In genomic region chr3:23728651-23729117, GRCh38 we compare ENCODE assay signal across 19 cellular contexts.
DNase-seq lines count a peak whose midpoint lies in the region; ATAC-seq and TF ChIP-seq lines count a peak whose summit lies in the region.
"Had no signal": no experiment of that assay in that cellular context is flagged by ENCODE, and none has a peak within 500 bp of the region (broad histone marks: within the 10 kb centered on the region; RNA-seq: fewer than 3 reads in every experiment).

No MANE protein-coding gene starts in this region.

- TF ChIP-seq CTCF in thyroid gland (IDR thresholded peaks at IDR 0.05) (no peak), heart right ventricle (IDR thresholded peaks at IDR 0.05) (no peak)

- 71 to 77% methylated on average over 4 of the region's 4 CpGs for WGBS in thyroid gland, 2 donors
- 88 to 93% methylated on average over 4 of the region's 4 CpGs for WGBS in heart right ventricle, 2 donors

- no peaks in the 10 kb centered on the region for H3K36me3 Mint-ChIP-seq in T-helper 17 cell (ENCODE audit: low read depth)
- H3K36me3 Mint-ChIP-seq: activated naive CD8-positive, alpha-beta T cell treated with anti-CD3 and anti-CD28 coated beads, Interleukin-2, amount 10 ng/mL, durations not matched to agents 7 days and 5 days; CD4-positive, alpha-beta memory T cell; naive thymus-derived CD8-positive, alpha-beta T cell had no signal

- DNase-seq in NCI-H82 (lab: John Stamatoyannopoulos, UW) (peak; percentile 41), NCI-H82 treated with DMSO at 0.1 percent for 48 hours (lab: John Stamatoyannopoulos, UW; ENCODE audit: unreplicated experiment) (no peak), amniotic epithelial cell (ENCODE audit: low read depth) (peak; percentile 67), iPS-NIHi7 (ENCODE audit: extremely low spot score) (peak; percentile 49), thyroid gland (peak; percentile 18 to 27), T-helper 17 cell (no peak), heart right ventricle (no peak), kidney glomerular epithelial cell (lab: John Stamatoyannopoulos, UW) (no peak)
- DNase-seq: activated CD4-positive, alpha-beta T cell treated with anti-CD3 and anti-CD28 coated beads for 1 hour; activated naive CD8-positive, alpha-beta T cell treated with anti-CD3 and anti-CD28 coated beads, Interleukin-2, amount 10 ng/mL, durations not matched to agents 7 days and 5 days; CD4-positive, alpha-beta memory T cell; GOT3; left ventricle myocardium inferior; naive thymus-derived CD8-positive, alpha-beta T cell; NCI-H187; NCI-H524 treated with DMSO at 0.1 percent for 48 hours; T-helper 2 cell; uterus had no signal

- H3K4me3 ChIP-seq in thyroid gland (replicated peaks in 1 of 3) (no peak overlapping the region), heart right ventricle (no peak overlapping the region)
- H3K4me3 ChIP-seq: left ventricle myocardium inferior, uterus had no signal

- H3K27ac ChIP-seq in thyroid gland (no peak overlapping the region), heart right ventricle (no peak overlapping the region)
- H3K27ac ChIP-seq: left ventricle myocardium inferior, uterus had no signal

- peaks cover 0 to 7% of the 10 kb centered on the region in 2 donors for H3K4me1 ChIP-seq in thyroid gland
- H3K4me1 ChIP-seq in heart right ventricle = peaks cover 0 to 11% (median 4%) of the 10 kb centered on the region in 9 donors
- H3K4me1 ChIP-seq: uterus had no signal

- H3K27ac Mint-ChIP-seq in T-helper 17 cell = no peak overlapping the region
- H3K27ac Mint-ChIP-seq: activated naive CD8-positive, alpha-beta T cell treated with anti-CD3 and anti-CD28 coated beads, Interleukin-2, amount 10 ng/mL, durations not matched to agents 7 days and 5 days; CD4-positive, alpha-beta memory T cell had no signal

- H3K4me3 Mint-ChIP-seq in T-helper 17 cell = no peak overlapping the region
- H3K4me3 Mint-ChIP-seq: activated naive CD8-positive, alpha-beta T cell treated with anti-CD3 and anti-CD28 coated beads, Interleukin-2, amount 10 ng/mL, durations not matched to agents 7 days and 5 days; CD4-positive, alpha-beta memory T cell; central memory CD8-positive, alpha-beta T cell; naive thymus-derived CD8-positive, alpha-beta T cell had no signal

- no peak for ATAC-seq in T-helper 17 cell
- ATAC-seq in heart right ventricle = no peak
- ATAC-seq: naive thymus-derived CD8-positive, alpha-beta T cell had no signal

- intact Hi-C loops in thyroid gland (cut with DNase I) (no loop called here), heart right ventricle (cut with DNase I) (no loop called here)

- H3K27me3 Mint-ChIP-seq in T-helper 17 cell = no peaks in the 10 kb centered on the region
- H3K27me3 Mint-ChIP-seq: activated naive CD8-positive, alpha-beta T cell treated with anti-CD3 and anti-CD28 coated beads, Interleukin-2, amount 10 ng/mL, durations not matched to agents 7 days and 5 days; central memory CD8-positive, alpha-beta T cell had no signal

- TF ChIP-seq POLR2A in thyroid gland (IDR thresholded peaks at IDR 0.05) = no peak

- H3K9me3 ChIP-seq in thyroid gland (no peaks in the 10 kb centered on the region), T-helper 17 cell (ENCODE audit: control insufficient read depth, low read length, poor library complexity, severe bottlenecking) (no peaks in the 10 kb centered on the region), heart right ventricle (peaks cover 0 to 4% (median 0%) of the 10 kb centered on the region in 11 donors)
- H3K9me3 ChIP-seq: left ventricle myocardium inferior, uterus had no signal

- H3K36me3 ChIP-seq in thyroid gland (no peaks in the 10 kb centered on the region), heart right ventricle (no peaks in the 10 kb centered on the region)
- H3K36me3 ChIP-seq: left ventricle myocardium inferior, uterus had no signal

- H3K27me3 ChIP-seq in thyroid gland (no peaks in the 10 kb centered on the region), heart right ventricle (no peaks in the 10 kb centered on the region)
- H3K27me3 ChIP-seq: uterus had no signal

- peaks cover 9% of the 10 kb centered on the region for H3K4me1 Mint-ChIP-seq in T-helper 17 cell

Comparison
In these comparisons a context has a peak if more than half of its experiments do, and no peak if none do; other contexts are left out.
1. DNase-seq: peak in NCI-H82 (single experiment), amniotic epithelial cell (single experiment), iPS-NIHi7 (single experiment) and thyroid gland (2 of 2); none in NCI-H82 treated with DMSO at 0.1 percent for 48 hours (single experiment), T-helper 17 cell (0 of 3), heart right ventricle (0 of 2) and kidney glomerular epithelial cell (single experiment).